In the genomic region with DNA sequence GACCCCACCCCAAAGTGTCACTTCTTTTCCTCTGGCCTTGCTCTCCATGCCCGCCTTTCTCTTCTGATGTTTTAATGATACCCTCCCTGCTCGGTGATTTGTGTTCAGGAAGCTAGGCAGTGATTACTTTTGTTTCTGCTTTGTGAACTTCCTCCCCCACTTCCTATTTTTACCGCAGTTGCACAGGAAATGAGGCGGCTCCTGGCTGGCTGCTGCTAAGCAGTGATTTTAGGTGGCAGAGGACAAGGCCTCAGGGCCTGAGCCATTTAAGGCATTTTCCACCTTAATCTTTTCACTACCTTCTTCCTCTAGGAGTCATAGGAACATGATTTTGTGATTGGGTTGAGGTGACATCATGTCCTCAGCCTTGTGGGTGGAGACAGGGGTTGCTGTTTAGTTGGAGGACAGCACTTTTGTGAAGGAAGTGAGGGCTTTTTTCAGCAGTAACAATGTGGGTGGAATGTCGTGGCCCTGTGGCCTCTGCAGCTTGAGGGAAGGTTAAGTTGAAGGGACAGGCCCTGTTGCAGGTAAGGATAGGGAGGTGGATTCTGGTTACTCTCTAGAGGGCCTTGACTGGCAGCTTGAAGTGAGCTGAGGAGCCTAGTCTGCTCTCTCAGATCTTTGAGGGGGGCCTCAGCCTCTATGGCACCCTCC, we compare ENCODE assay signal across 1 cellular context.
TF ChIP-seq lines count a peak whose summit lies in the region.

No MANE protein-coding gene starts in this region.

TF ChIP-seq in HEK293, 187 proteins besides CTCF, POLR2A, EP300 and RAD21 (continued from another document):
- TF ChIP-seq, protein P1, sequence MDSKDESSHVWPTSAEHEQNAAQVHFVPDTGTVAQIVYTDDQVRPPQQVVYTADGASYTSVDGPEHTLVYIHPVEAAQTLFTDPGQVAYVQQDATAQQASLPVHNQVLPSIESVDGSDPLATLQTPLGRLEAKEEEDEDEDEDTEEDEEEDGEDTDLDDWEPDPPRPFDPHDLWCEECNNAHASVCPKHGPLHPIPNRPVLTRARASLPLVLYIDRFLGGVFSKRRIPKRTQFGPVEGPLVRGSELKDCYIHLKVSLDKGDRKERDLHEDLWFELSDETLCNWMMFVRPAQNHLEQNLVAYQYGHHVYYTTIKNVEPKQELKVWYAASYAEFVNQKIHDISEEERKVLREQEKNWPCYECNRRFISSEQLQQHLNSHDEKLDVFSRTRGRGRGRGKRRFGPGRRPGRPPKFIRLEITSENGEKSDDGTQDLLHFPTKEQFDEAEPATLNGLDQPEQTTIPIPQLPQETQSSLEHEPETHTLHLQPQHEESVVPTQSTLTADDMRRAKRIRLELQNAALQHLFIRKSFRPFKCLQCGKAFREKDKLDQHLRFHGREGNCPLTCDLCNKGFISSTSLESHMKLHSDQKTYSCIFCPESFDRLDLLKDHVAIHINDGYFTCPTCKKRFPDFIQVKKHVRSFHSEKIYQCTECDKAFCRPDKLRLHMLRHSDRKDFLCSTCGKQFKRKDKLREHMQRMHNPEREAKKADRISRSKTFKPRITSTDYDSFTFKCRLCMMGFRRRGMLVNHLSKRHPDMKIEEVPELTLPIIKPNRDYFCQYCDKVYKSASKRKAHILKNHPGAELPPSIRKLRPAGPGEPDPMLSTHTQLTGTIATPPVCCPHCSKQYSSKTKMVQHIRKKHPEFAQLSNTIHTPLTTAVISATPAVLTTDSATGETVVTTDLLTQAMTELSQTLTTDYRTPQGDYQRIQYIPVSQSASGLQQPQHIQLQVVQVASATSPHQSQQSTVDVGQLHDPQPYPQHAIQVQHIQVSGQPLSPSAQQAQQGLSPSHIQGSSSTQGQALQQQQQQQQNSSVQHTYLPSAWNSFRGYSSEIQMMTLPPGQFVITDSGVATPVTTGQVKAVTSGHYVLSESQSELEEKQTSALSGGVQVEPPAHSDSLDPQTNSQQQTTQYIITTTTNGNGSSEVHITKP (tag by site-specific recombination; IDR thresholded peaks at IDR 0.05) = peak; percentile 75
- TF ChIP-seq ZNF114 (tag by site-specific recombination; IDR thresholded peaks at IDR 0.05) (no peak), BCL11A (tag by site-specific recombination; IDR thresholded peaks at IDR 0.05; ENCODE audit: low read depth) (no peak), ZNF513 (tag by site-specific recombination; IDR thresholded peaks at IDR 0.05) (no peak), ZNF248 (tag by site-specific recombination; IDR thresholded peaks at IDR 0.05) (no peak), ZNF529 (tag by site-specific recombination; IDR thresholded peaks at IDR 0.05; ENCODE audit: insufficient replicate concordance) (no peak), ZBTB48 (tag by site-specific recombination; IDR thresholded peaks at IDR 0.05) (no peak), ZNF677 (tag by site-specific recombination; IDR thresholded peaks at IDR 0.05) (no peak), ZNF394 (tag by site-specific recombination; IDR thresholded peaks at IDR 0.05; ENCODE audit: borderline replicate concordance) (no peak), ZNF544 (tag by site-specific recombination; IDR thresholded peaks at IDR 0.05) (no peak), ZBTB7A (tag by site-specific recombination; IDR thresholded peaks at IDR 0.05; ENCODE audit: low read depth) (no peak; the same call in 1 of the 2 replicates)
- TF ChIP-seq, protein P2, sequence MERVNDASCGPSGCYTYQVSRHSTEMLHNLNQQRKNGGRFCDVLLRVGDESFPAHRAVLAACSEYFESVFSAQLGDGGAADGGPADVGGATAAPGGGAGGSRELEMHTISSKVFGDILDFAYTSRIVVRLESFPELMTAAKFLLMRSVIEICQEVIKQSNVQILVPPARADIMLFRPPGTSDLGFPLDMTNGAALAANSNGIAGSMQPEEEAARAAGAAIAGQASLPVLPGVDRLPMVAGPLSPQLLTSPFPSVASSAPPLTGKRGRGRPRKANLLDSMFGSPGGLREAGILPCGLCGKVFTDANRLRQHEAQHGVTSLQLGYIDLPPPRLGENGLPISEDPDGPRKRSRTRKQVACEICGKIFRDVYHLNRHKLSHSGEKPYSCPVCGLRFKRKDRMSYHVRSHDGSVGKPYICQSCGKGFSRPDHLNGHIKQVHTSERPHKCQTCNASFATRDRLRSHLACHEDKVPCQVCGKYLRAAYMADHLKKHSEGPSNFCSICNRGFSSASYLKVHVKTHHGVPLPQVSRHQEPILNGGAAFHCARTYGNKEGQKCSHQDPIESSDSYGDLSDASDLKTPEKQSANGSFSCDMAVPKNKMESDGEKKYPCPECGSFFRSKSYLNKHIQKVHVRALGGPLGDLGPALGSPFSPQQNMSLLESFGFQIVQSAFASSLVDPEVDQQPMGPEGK (tag by site-specific recombination; IDR thresholded peaks at IDR 0.05) = peak; percentile 62
